ENCODE assay signal across 22 cellular contexts in genomic region chr4:19971829-19972228, GRCh38.
DNase-seq lines count a peak whose midpoint lies in the region; ATAC-seq and TF ChIP-seq lines count a peak whose summit lies in the region.
"Had no signal": no experiment of that assay in that cellular context is flagged by ENCODE, and none has a peak within 500 bp of the region (broad histone marks: within the 10 kb centered on the region; RNA-seq: fewer than 3 reads in every experiment).

No MANE protein-coding gene starts in this region.

- H3K79me1 ChIP-seq in trophoblast cell (ENCODE audit: low read length): no peaks in the 10 kb centered on the region

- no peak overlapping the region for H2BK12ac ChIP-seq in trophoblast cell (ENCODE audit: low read length)

- H3K27ac Mint-ChIP-seq in activated T-helper 1 cell treated with anti-CD3 and anti-CD28 coated beads, Interleukin-12 subunit alpha, Interleukin-12 subunit beta, Interleukin-2, Interleukin-4 antibody, amounts not matched to agents 30 ng/mL and 10 ng/mL and 1 ng/mL, durations not matched to agents 14 hours and 24 hours and 36 hours: no peak overlapping the region
- H3K27ac Mint-ChIP-seq: activated naive CD4-positive, alpha-beta T cell treated with anti-CD3 and anti-CD28 coated beads, Interleukin-2, amount 50 U/mL, for 24 hours; CD4-positive, alpha-beta T cell had no signal

- H3K79me2 ChIP-seq in trophoblast cell (ENCODE audit: control insufficient read depth, insufficient read depth, low read length, poor library complexity): no peaks in the 10 kb centered on the region

- no peak overlapping the region for H3K9ac ChIP-seq in trophoblast cell (ENCODE audit: low read length)

- no peak overlapping the region for H3K4me2 ChIP-seq in trophoblast cell (ENCODE audit: low read length)

- no peak overlapping the region for H2AFZ ChIP-seq in trophoblast cell (ENCODE audit: insufficient read depth, low read length, poor library complexity)

- no peak overlapping the region for H4K91ac ChIP-seq in trophoblast cell (ENCODE audit: low read depth, low read length)

- no peaks in the 10 kb centered on the region for H3K27me3 ChIP-seq in trophoblast cell (ENCODE audit: insufficient read depth, low read length)
- H3K27me3 ChIP-seq: esophagus muscularis mucosa, testis had no signal

- no peak overlapping the region for H3K4me3 ChIP-seq in trophoblast cell (ENCODE audit: low read depth, low read length)
- H3K4me3 ChIP-seq: esophagus muscularis mucosa, mucosa of descending colon, testis had no signal

- TF ChIP-seq CTCF in RWPE1 (conservative IDR thresholded peaks at IDR 0.05; ENCODE audit: low read depth): no peak

- H4K12ac ChIP-seq in trophoblast cell (ENCODE audit: low read depth, low read length): no peak overlapping the region

- H3K9me3 Mint-ChIP-seq in activated T-helper 1 cell treated with anti-CD3 and anti-CD28 coated beads, Interleukin-12 subunit alpha, Interleukin-12 subunit beta, Interleukin-2, Interleukin-4 antibody, amounts not matched to agents 30 ng/mL and 10 ng/mL and 1 ng/mL, durations not matched to agents 14 hours and 24 hours and 36 hours: peaks cover 14% of the 10 kb centered on the region

- H3K18ac ChIP-seq in trophoblast cell (ENCODE audit: low read length): no peak overlapping the region

- ATAC-seq in HG02885 (IDR thresholded peaks at IDR 0.05; ENCODE audit: poor library complexity, unreplicated experiment): no peak
- no peak for ATAC-seq in GM21423 (IDR thresholded peaks at IDR 0.05; ENCODE audit: unreplicated experiment)
- ATAC-seq: left lobe of liver, mucosa of descending colon had no signal

- no peak overlapping the region for H3K4ac ChIP-seq in trophoblast cell (ENCODE audit: low read depth, low read length)

- POLR2A ChIA-PET in RWPE1 (lab: Yijun Ruan, JAX; ENCODE audit: low non-redundant PET): no interaction called here

- peaks cover 6% of the 10 kb centered on the region for H3K9me3 ChIP-seq in trophoblast cell (ENCODE audit: insufficient read depth, low read depth, low read length)
- H3K9me3 ChIP-seq: mucosa of descending colon, testis had no signal

- no peak overlapping the region for H4K8ac ChIP-seq in trophoblast cell (ENCODE audit: low read depth, low read length)

- no peaks in the 10 kb centered on the region for H3K27me3 Mint-ChIP-seq in activated T-helper 1 cell treated with anti-CD3 and anti-CD28 coated beads, Interleukin-12 subunit alpha, Interleukin-12 subunit beta, Interleukin-2, Interleukin-4 antibody, amounts not matched to agents 30 ng/mL and 10 ng/mL and 1 ng/mL, durations not matched to agents 14 hours and 24 hours and 36 hours (ENCODE audit: insufficient read depth)
- H3K27me3 Mint-ChIP-seq: activated naive CD4-positive, alpha-beta T cell treated with anti-CD3 and anti-CD28 coated beads, Interleukin-2, amount 50 U/mL, for 24 hours; CD4-positive, alpha-beta T cell had no signal

- H3K23ac ChIP-seq in trophoblast cell (ENCODE audit: low read length): no peak overlapping the region

- no peak overlapping the region for H3K4me3 Mint-ChIP-seq in activated T-helper 1 cell treated with anti-CD3 and anti-CD28 coated beads, Interleukin-12 subunit alpha, Interleukin-12 subunit beta, Interleukin-2, Interleukin-4 antibody, amounts not matched to agents 30 ng/mL and 10 ng/mL and 1 ng/mL, durations not matched to agents 14 hours and 24 hours and 36 hours
- H3K4me3 Mint-ChIP-seq: activated naive CD4-positive, alpha-beta T cell treated with anti-CD3 and anti-CD28 coated beads, Interleukin-2, amount 50 U/mL, for 24 hours; CD4-positive, alpha-beta T cell had no signal

- no CpG with 5 or more reads among the region's 1 CpG for WGBS in trophoblast cell (ENCODE audit: extremely low coverage, insufficient coverage, insufficient read length)

- DNase-seq in ELR (ENCODE audit: low read depth) (peak; percentile 65), RWPE1 (ENCODE audit: low spot score) (peak; percentile 16), epithelial cell of prostate (ENCODE audit: low read depth, low spot score) (peak; percentile 24), trophoblast cell (peak in 1 of 2 donors; percentile 14)
- no peak for DNase-seq in activated T-helper 1 cell treated with anti-CD3 and anti-CD28 coated beads, Interleukin-12 subunit alpha, Interleukin-12 subunit beta, Interleukin-2, Interleukin-4 antibody, amounts not matched to agents 30 ng/mL and 10 ng/mL and 1 ng/mL, durations not matched to agents 14 hours and 24 hours and 36 hours (ENCODE audit: low spot score)
- DNase-seq: activated CD4-positive, CD25-positive, alpha-beta regulatory T cell treated with anti-CD3 and anti-CD28 coated beads, Interleukin-2, amount 50 U/mL, for 72 hours; activated CD8-positive, alpha-beta memory T cell treated with anti-CD3 and anti-CD28 coated beads for 24 hours; activated T-cell treated with anti-CD3 and anti-CD28 coated beads, Interleukin-2, amount 50 U/mL, for 48 hours; CD4-positive, alpha-beta T cell; Karpas-422; mucosa of descending colon; NCI-H1092 treated with DMSO at 0.1 percent for 48 hours; NCI-H2029 treated with DMSO at 0.1 percent for 48 hours; NCI-H510A; NK-92 treated with Interleukin-12 subunit alpha and Interleukin-12 subunit beta, amount 100 ng/mL, for 24 hours; posterior cingulate gyrus; testis had no signal

- H3K36me3 Mint-ChIP-seq in activated T-helper 1 cell treated with anti-CD3 and anti-CD28 coated beads, Interleukin-12 subunit alpha, Interleukin-12 subunit beta, Interleukin-2, Interleukin-4 antibody, amounts not matched to agents 30 ng/mL and 10 ng/mL and 1 ng/mL, durations not matched to agents 14 hours and 24 hours and 36 hours (ENCODE audit: low read depth): no peaks in the 10 kb centered on the region
- H3K36me3 Mint-ChIP-seq: activated naive CD4-positive, alpha-beta T cell treated with anti-CD3 and anti-CD28 coated beads, Interleukin-2, amount 50 U/mL, for 24 hours had no signal

- H3K36me3 ChIP-seq in trophoblast cell (ENCODE audit: control insufficient read depth in 1 of 2, insufficient read depth in 2 of 2, low read length in 2 of 2): no peaks in the 10 kb centered on the region
- H3K36me3 ChIP-seq: esophagus muscularis mucosa had no signal

- H3K4me1 ChIP-seq in trophoblast cell (ENCODE audit: control insufficient read depth in 1 of 2, insufficient read depth in 2 of 2, low read length in 2 of 2): peaks cover 4 to 8% of the 10 kb centered on the region in 2 experiments
- H3K4me1 ChIP-seq: esophagus muscularis mucosa, testis had no signal

- intact Hi-C loops in activated T-helper 1 cell treated with anti-CD3 and anti-CD28 coated beads, Interleukin-12 subunit alpha, Interleukin-12 subunit beta, Interleukin-2, Interleukin-4 antibody, amounts not matched to agents 30 ng/mL and 10 ng/mL and 1 ng/mL, durations not matched to agents 14 hours and 24 hours and 36 hours (cut with micrococcal nuclease): no loop called here

- H2AK5ac ChIP-seq in trophoblast cell (ENCODE audit: low read length): no peak overlapping the region

- H3K14ac ChIP-seq in trophoblast cell (ENCODE audit: low read length): no peak overlapping the region

- CTCF ChIA-PET in RWPE1 (lab: Yijun Ruan, JAX): no interaction called here

- H2BK120ac ChIP-seq in trophoblast cell (ENCODE audit: insufficient read depth, low read length, poor library complexity): no peak overlapping the region

- H3K27ac ChIP-seq in RWPE1 (no peak overlapping the region), epithelial cell of prostate (no peak overlapping the region), trophoblast cell (ENCODE audit: low read depth, low read length) (peak overlapping the region; percentile 53)
- H3K27ac ChIP-seq: esophagus muscularis mucosa, testis had no signal

- no peak overlapping the region for H2BK5ac ChIP-seq in trophoblast cell (ENCODE audit: low read depth, low read length, poor library complexity)

- no peaks in the 10 kb centered on the region for H3K4me1 Mint-ChIP-seq in activated T-helper 1 cell treated with anti-CD3 and anti-CD28 coated beads, Interleukin-12 subunit alpha, Interleukin-12 subunit beta, Interleukin-2, Interleukin-4 antibody, amounts not matched to agents 30 ng/mL and 10 ng/mL and 1 ng/mL, durations not matched to agents 14 hours and 24 hours and 36 hours (ENCODE audit: low read depth)
- H3K4me1 Mint-ChIP-seq: activated naive CD4-positive, alpha-beta T cell treated with anti-CD3 and anti-CD28 coated beads, Interleukin-2, amount 50 U/mL, for 24 hours had no signal
